ENCODE assay signal across 8 cellular contexts in genomic region chr11:17276236-17277023, GRCh38. TPM values are rescaled to one million over a fixed set of nuclear protein-coding genes. Genes with fewer than 3 reads are reported as not detected.
DNase-seq lines count a peak whose midpoint lies in the region; ATAC-seq and TF ChIP-seq lines count a peak whose summit lies in the region.

TSS of gene NUCB2 (plus strand) at chr11:17276739. CDS start at chr11:17295324, 18,585 bp downstream.

- ATAC-seq in HG02885 (IDR thresholded peaks at IDR 0.05; ENCODE audit: poor library complexity, unreplicated experiment): peak; percentile 98
- ATAC-seq in T-helper 17 cell: peak; percentile 98

- H3K4me3 Mint-ChIP-seq in T-helper 17 cell (peak within 1 kb of the TSS; percentile 92), progenitor cell of endocrine pancreas (ENCODE audit: low read depth) (peak within 1 kb of the TSS; percentile 92)

- H3K27ac ChIP-seq in left ventricle myocardium inferior (replicated peaks): peak within 1 kb of the TSS; percentile 93

- H3K9me3 ChIP-seq in T-helper 17 cell (ENCODE audit: control insufficient read depth, low read length, poor library complexity, severe bottlenecking) (no peaks in the 10 kb centered on the region), left ventricle myocardium inferior (replicated peaks) (no peaks in the 10 kb centered on the region)

- intact Hi-C loops in left ventricle myocardium inferior (cut with micrococcal nuclease): no loop called here

- H3K36me3 Mint-ChIP-seq in T-helper 17 cell (ENCODE audit: low read depth): no peaks in the 10 kb centered on the region
- H3K36me3 Mint-ChIP-seq in progenitor cell of endocrine pancreas (ENCODE audit: insufficient read depth): no peaks in the 10 kb centered on the region

- peak; percentile 76 for TF ChIP-seq POLR2A in GM15510 (IDR thresholded peaks at IDR 0.05; ENCODE audit: borderline replicate concordance, extremely low read depth, insufficient read length)

- H3K4me3 ChIP-seq in left ventricle myocardium inferior: peak within 1 kb of the TSS; percentile 83

- DNase-seq in NCI-H1694 treated with DMSO at 0.1 percent for 48 hours (lab: John Stamatoyannopoulos, UW) (peak; percentile 87), T-helper 17 cell (peak; percentile 92 to 94 (median 93)), amygdala (lab: John Stamatoyannopoulos, UW) (peak; percentile 68 to 99 (median 94)), left ventricle myocardium inferior (peak; percentile 97), progenitor cell of endocrine pancreas (ENCODE audit: low spot score, unreplicated experiment) (peak; percentile 99), ureter (ENCODE audit: low spot score) (peak; percentile 98)

- peaks cover 31% of the 10 kb centered on the region for H3K4me1 ChIP-seq in left ventricle myocardium inferior

- H3K9me3 Mint-ChIP-seq in progenitor cell of endocrine pancreas (ENCODE audit: low read depth): no peaks in the 10 kb centered on the region

- H3K27me3 Mint-ChIP-seq in T-helper 17 cell (no peaks in the 10 kb centered on the region), progenitor cell of endocrine pancreas (peaks cover 2% of the 10 kb centered on the region)

- TF ChIP-seq CTCF in left ventricle myocardium inferior (IDR thresholded peaks at IDR 0.05; ENCODE audit: borderline replicate concordance) (no peak), progenitor cell of endocrine pancreas (IDR thresholded peaks at IDR 0.05; ENCODE audit: unreplicated experiment) (no peak)

- no peaks in the 10 kb centered on the region for H3K27me3 ChIP-seq in left ventricle myocardium inferior (ENCODE audit: low read depth)

- H3K4me1 Mint-ChIP-seq in T-helper 17 cell (peaks cover 13% of the 10 kb centered on the region), progenitor cell of endocrine pancreas (ENCODE audit: low read depth) (peaks cover 9% of the 10 kb centered on the region)

- no peaks in the 10 kb centered on the region for H3K36me3 ChIP-seq in left ventricle myocardium inferior

- H3K27ac Mint-ChIP-seq in T-helper 17 cell: peak within 1 kb of the TSS; percentile 94
- H3K27ac Mint-ChIP-seq in progenitor cell of endocrine pancreas: peak within 1 kb of the TSS; percentile 97

RNA-seq across cellular contexts. Expression of gene NUCB2, which starts in this region (rescaled TPM):
- 10 to 100 TPM; 29.5 to 33.6 TPM for total RNA-seq in T-helper 17 cell
- 101 TPM for total RNA-seq in left ventricle myocardium inferior
- total RNA-seq in progenitor cell of endocrine pancreas: 52.8 and 63.8 TPM in 2 replicates
- 60.1 TPM for total RNA-seq in ureter

Comparison
In these comparisons a context has a peak if more than half of its experiments do, and no peak if none do; other contexts are left out.
1. Peak in every context shown above with its lines: DNase-seq, ATAC-seq, H3K4me3 ChIP-seq and H3K27ac ChIP-seq.